1 cellular context compared by ENCODE assay signal in the genomic region with DNA sequence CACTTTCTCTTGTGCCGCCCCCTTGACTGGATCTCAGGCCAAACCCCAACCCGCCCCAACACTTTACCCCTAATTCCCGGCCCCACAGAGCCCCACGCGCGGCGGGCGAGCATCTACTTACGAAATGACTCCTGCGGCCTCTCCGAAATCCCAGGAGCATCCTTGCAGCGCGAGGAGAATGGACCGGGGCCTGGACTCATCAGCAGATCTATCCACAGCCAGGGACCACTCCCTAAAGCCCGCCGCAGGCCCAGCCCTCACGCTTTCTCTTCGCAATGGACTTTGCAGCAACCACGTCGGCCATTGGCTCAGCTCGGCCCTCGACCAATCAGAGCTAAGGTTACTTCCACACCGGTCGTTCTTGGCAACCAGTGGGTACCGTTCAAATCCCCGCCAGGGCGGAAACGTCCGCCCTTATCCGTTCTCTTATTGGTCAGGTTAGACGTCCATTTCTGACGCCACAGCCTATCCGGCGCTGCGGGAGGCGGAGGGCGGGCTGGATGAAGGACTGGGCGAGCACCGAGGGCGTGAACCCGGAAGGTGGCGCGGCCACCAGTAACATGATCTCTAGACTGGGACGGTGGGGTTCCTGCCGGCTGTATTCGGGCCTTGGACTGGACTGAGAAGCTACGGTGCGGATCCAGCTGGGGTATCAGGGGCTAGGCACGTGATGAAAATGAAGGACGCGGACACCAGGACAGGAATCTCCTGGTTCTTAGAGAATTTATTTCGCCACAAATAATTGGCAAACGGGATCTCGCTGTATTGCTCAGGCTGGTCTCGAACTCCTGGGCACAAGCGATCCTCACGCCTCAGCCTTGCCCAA.
A peak's percentile ranks its signal among the peaks of the same experiment; 100 is the strongest.
TF ChIP-seq lines count a peak whose summit lies in the region.

A gene (minus strand): TSS at position 244 of the 826 bp plus-strand sequence. CDS start 84 bp downstream, at position 160.
A gene with protein sequence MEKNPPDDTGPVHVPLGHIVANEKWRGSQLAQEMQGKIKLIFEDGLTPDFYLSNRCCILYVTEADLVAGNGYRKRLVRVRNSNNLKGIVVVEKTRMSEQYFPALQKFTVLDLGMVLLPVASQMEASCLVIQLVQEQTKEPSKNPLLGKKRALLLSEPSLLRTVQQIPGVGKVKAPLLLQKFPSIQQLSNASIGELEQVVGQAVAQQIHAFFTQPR (plus strand): TSS at position 528 of the 826 bp plus-strand sequence. CDS start 955 bp downstream, outside the sequence.

TF ChIP-seq in GM12878, 131 proteins besides CTCF, POLR2A, EP300 and RAD21 (continued from another document and continues in another):
- TF ChIP-seq RB1 (IDR thresholded peaks at IDR 0.05; ENCODE audit: borderline replicate concordance) (peak; percentile 74; the same call in 1 of the 2 replicates), GABPA (IDR thresholded peaks at IDR 0.05; ENCODE audit: low read depth) (peak; percentile 90), ESRRA (IDR thresholded peaks at IDR 0.05; ENCODE audit: low read length) (peak; percentile 71; the same call in 1 of the 2 replicates), ZNF622 (IDR thresholded peaks at IDR 0.05) (no peak), SUZ12 (IDR thresholded peaks at IDR 0.05; ENCODE audit: unreplicated experiment) (no peak), JUNB (IDR thresholded peaks at IDR 0.05) (no peak), MTA3 (IDR thresholded peaks at IDR 0.05; ENCODE audit: borderline replicate concordance, low read length) (no peak), FOS (IDR thresholded peaks at IDR 0.05; ENCODE audit: borderline replicate concordance, extremely low read depth, insufficient read length) (peak; percentile 78), ZNF274 (IDR thresholded peaks at IDR 0.05; ENCODE audit: insufficient read depth, insufficient read length) (no peak), NR2F1 (conservative IDR thresholded peaks at IDR 0.05) (peak; percentile 94), FOXK2 (IDR thresholded peaks at IDR 0.05) (no peak), ZZZ3 (IDR thresholded peaks at IDR 0.05; ENCODE audit: control insufficient read depth, insufficient read length, low read depth) (no peak), RCOR1 (conservative IDR thresholded peaks at IDR 0.05; ENCODE audit: low read depth, low read length) (no peak), NR2C2 (IDR thresholded peaks at IDR 0.05; ENCODE audit: borderline replicate concordance, control insufficient read depth, insufficient read length, low read depth) (no peak), SRF (IDR thresholded peaks at IDR 0.05; ENCODE audit: low read depth in 2 of 2, low read length in 2 of 2) (no peak), BCL11A (IDR thresholded peaks at IDR 0.05; ENCODE audit: low read depth, low read length) (no peak), RUNX3 (IDR thresholded peaks at IDR 0.05; ENCODE audit: low read length) (peak; percentile 65; the same call in 1 of the 2 replicates), CBX5 (IDR thresholded peaks at IDR 0.05; ENCODE audit: low read depth) (no peak), CHD4 (IDR thresholded peaks at IDR 0.05) (no peak), BMI1 (IDR thresholded peaks at IDR 0.05; ENCODE audit: borderline replicate concordance) (peak; percentile 96), ATF7 (IDR thresholded peaks at IDR 0.05; ENCODE audit: low read depth) (no peak; the same call in 1 of the 2 replicates), SREBF1 (IDR thresholded peaks at IDR 0.05; ENCODE audit: low read length) (no peak), CEBPB (IDR thresholded peaks at IDR 0.05; ENCODE audit: borderline replicate concordance in 1 of 2, low read depth in 2 of 2, low read length in 2 of 2) (no peak), EGR1 (IDR thresholded peaks at IDR 0.05; ENCODE audit: borderline replicate concordance in 1 of 2, low read depth in 2 of 2, low read length in 2 of 2) (no peak), CREM (IDR thresholded peaks at IDR 0.05; ENCODE audit: low read depth) (peak; percentile 87), YY1 (IDR thresholded peaks at IDR 0.05; ENCODE audit: low read depth, low read length) (peak; percentile 31; the same call in 1 of the 2 replicates), NFYA (IDR thresholded peaks at IDR 0.05; ENCODE audit: borderline replicate concordance, low read depth, low read length) (peak; percentile 89), SREBF2 (IDR thresholded peaks at IDR 0.05; ENCODE audit: low read length) (peak; percentile 72), NRF1 (conservative IDR thresholded peaks at IDR 0.05; ENCODE audit: low read depth, low read length) (no peak; the same call in 1 of the 2 replicates), MYC (IDR thresholded peaks at IDR 0.05; ENCODE audit: insufficient read depth, insufficient read length, insufficient replicate concordance, low read length, severe bottlenecking) (no peak), ASH2L (IDR thresholded peaks at IDR 0.05; ENCODE audit: borderline replicate concordance, low read depth) (no peak), KAT2A (conservative IDR thresholded peaks at IDR 0.05; ENCODE audit: control insufficient read depth, low read depth, low read length) (no peak), POLR2AphosphoS2 (IDR thresholded peaks at IDR 0.05; ENCODE audit: low read depth, low read length) (0 out of 2 replicates have a peak, but pooled peaks have one; percentile 44), IKZF2 (IDR thresholded peaks at IDR 0.05) (0 out of 4 replicates have a peak, but pooled peaks of 1 of the 2 experiments have one; percentile 18)
- TF ChIP-seq, protein P1, sequence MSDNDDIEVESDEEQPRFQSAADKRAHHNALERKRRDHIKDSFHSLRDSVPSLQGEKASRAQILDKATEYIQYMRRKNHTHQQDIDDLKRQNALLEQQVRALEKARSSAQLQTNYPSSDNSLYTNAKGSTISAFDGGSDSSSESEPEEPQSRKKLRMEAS (IDR thresholded peaks at IDR 0.05; ENCODE audit: low read depth, low read length), result no peak
- TF ChIP-seq, protein P2, sequence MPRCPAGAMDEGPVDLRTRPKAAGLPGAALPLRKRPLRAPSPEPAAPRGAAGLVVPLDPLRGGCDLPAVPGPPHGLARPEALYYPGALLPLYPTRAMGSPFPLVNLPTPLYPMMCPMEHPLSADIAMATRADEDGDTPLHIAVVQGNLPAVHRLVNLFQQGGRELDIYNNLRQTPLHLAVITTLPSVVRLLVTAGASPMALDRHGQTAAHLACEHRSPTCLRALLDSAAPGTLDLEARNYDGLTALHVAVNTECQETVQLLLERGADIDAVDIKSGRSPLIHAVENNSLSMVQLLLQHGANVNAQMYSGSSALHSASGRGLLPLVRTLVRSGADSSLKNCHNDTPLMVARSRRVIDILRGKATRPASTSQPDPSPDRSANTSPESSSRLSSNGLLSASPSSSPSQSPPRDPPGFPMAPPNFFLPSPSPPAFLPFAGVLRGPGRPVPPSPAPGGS (IDR thresholded peaks at IDR 0.05; ENCODE audit: borderline replicate concordance, insufficient read depth, low read depth, low read length, poor library complexity, severe bottlenecking), result no peak
- TF ChIP-seq, protein P3, sequence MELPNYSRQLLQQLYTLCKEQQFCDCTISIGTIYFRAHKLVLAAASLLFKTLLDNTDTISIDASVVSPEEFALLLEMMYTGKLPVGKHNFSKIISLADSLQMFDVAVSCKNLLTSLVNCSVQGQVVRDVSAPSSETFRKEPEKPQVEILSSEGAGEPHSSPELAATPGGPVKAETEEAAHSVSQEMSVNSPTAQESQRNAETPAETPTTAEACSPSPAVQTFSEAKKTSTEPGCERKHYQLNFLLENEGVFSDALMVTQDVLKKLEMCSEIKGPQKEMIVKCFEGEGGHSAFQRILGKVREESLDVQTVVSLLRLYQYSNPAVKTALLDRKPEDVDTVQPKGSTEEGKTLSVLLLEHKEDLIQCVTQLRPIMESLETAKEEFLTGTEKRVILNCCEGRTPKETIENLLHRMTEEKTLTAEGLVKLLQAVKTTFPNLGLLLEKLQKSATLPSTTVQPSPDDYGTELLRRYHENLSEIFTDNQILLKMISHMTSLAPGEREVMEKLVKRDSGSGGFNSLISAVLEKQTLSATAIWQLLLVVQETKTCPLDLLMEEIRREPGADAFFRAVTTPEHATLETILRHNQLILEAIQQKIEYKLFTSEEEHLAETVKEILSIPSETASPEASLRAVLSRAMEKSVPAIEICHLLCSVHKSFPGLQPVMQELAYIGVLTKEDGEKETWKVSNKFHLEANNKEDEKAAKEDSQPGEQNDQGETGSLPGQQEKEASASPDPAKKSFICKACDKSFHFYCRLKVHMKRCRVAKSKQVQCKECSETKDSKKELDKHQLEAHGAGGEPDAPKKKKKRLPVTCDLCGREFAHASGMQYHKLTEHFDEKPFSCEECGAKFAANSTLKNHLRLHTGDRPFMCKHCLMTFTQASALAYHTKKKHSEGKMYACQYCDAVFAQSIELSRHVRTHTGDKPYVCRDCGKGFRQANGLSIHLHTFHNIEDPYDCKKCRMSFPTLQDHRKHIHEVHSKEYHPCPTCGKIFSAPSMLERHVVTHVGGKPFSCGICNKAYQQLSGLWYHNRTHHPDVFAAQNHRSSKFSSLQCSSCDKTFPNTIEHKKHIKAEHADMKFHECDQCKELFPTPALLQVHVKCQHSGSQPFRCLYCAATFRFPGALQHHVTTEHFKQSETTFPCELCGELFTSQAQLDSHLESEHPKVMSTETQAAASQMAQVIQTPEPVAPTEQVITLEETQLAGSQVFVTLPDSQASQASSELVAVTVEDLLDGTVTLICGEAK (IDR thresholded peaks at IDR 0.05; ENCODE audit: borderline replicate concordance), result peak; percentile 94
- TF ChIP-seq, protein P4, sequence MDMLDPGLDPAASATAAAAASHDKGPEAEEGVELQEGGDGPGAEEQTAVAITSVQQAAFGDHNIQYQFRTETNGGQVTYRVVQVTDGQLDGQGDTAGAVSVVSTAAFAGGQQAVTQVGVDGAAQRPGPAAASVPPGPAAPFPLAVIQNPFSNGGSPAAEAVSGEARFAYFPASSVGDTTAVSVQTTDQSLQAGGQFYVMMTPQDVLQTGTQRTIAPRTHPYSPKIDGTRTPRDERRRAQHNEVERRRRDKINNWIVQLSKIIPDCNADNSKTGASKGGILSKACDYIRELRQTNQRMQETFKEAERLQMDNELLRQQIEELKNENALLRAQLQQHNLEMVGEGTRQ (IDR thresholded peaks at IDR 0.05; ENCODE audit: borderline replicate concordance, low read depth, low read length), result no peak; the same call in 1 of the 2 replicates
- TF ChIP-seq, protein P5, sequence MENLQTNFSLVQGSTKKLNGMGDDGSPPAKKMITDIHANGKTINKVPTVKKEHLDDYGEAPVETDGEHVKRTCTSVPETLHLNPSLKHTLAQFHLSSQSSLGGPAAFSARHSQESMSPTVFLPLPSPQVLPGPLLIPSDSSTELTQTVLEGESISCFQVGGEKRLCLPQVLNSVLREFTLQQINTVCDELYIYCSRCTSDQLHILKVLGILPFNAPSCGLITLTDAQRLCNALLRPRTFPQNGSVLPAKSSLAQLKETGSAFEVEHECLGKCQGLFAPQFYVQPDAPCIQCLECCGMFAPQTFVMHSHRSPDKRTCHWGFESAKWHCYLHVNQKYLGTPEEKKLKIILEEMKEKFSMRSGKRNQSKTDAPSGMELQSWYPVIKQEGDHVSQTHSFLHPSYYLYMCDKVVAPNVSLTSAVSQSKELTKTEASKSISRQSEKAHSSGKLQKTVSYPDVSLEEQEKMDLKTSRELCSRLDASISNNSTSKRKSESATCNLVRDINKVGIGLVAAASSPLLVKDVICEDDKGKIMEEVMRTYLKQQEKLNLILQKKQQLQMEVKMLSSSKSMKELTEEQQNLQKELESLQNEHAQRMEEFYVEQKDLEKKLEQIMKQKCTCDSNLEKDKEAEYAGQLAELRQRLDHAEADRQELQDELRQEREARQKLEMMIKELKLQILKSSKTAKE (IDR thresholded peaks at IDR 0.05; ENCODE audit: low read depth, poor library complexity, severe bottlenecking), result peak; percentile 65
- TF ChIP-seq, protein P6, sequence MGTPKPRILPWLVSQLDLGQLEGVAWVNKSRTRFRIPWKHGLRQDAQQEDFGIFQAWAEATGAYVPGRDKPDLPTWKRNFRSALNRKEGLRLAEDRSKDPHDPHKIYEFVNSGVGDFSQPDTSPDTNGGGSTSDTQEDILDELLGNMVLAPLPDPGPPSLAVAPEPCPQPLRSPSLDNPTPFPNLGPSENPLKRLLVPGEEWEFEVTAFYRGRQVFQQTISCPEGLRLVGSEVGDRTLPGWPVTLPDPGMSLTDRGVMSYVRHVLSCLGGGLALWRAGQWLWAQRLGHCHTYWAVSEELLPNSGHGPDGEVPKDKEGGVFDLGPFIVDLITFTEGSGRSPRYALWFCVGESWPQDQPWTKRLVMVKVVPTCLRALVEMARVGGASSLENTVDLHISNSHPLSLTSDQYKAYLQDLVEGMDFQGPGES (IDR thresholded peaks at IDR 0.05), result peak; percentile 97
- TF ChIP-seq, protein P7, sequence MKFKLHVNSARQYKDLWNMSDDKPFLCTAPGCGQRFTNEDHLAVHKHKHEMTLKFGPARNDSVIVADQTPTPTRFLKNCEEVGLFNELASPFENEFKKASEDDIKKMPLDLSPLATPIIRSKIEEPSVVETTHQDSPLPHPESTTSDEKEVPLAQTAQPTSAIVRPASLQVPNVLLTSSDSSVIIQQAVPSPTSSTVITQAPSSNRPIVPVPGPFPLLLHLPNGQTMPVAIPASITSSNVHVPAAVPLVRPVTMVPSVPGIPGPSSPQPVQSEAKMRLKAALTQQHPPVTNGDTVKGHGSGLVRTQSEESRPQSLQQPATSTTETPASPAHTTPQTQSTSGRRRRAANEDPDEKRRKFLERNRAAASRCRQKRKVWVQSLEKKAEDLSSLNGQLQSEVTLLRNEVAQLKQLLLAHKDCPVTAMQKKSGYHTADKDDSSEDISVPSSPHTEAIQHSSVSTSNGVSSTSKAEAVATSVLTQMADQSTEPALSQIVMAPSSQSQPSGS (IDR thresholded peaks at IDR 0.05; ENCODE audit: low read length), result no peak
- TF ChIP-seq, protein P8, sequence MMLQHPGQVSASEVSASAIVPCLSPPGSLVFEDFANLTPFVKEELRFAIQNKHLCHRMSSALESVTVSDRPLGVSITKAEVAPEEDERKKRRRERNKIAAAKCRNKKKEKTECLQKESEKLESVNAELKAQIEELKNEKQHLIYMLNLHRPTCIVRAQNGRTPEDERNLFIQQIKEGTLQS (IDR thresholded peaks at IDR 0.05; ENCODE audit: borderline replicate concordance, extremely low read depth, low read depth, low read length), result no peak
- TF ChIP-seq, protein P9, sequence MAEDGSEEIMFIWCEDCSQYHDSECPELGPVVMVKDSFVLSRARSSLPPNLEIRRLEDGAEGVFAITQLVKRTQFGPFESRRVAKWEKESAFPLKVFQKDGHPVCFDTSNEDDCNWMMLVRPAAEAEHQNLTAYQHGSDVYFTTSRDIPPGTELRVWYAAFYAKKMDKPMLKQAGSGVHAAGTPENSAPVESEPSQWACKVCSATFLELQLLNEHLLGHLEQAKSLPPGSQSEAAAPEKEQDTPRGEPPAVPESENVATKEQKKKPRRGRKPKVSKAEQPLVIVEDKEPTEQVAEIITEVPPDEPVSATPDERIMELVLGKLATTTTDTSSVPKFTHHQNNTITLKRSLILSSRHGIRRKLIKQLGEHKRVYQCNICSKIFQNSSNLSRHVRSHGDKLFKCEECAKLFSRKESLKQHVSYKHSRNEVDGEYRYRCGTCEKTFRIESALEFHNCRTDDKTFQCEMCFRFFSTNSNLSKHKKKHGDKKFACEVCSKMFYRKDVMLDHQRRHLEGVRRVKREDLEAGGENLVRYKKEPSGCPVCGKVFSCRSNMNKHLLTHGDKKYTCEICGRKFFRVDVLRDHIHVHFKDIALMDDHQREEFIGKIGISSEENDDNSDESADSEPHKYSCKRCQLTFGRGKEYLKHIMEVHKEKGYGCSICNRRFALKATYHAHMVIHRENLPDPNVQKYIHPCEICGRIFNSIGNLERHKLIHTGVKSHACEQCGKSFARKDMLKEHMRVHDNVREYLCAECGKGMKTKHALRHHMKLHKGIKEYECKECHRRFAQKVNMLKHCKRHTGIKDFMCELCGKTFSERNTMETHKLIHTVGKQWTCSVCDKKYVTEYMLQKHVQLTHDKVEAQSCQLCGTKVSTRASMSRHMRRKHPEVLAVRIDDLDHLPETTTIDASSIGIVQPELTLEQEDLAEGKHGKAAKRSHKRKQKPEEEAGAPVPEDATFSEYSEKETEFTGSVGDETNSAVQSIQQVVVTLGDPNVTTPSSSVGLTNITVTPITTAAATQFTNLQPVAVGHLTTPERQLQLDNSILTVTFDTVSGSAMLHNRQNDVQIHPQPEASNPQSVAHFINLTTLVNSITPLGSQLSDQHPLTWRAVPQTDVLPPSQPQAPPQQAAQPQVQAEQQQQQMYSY (CRISPR knock-in tag; IDR thresholded peaks at IDR 0.05), result no peak
